In genomic region chr19:52188822-52189744, GRCh38 we compare ENCODE assay signal across 8 cellular contexts. TPM values are rescaled to one million over a fixed set of nuclear protein-coding genes. Genes with fewer than 3 reads are reported as not detected.
DNase-seq lines count a peak whose midpoint lies in the region; ATAC-seq and TF ChIP-seq lines count a peak whose summit lies in the region.

No MANE protein-coding gene starts in this region.

- no peaks in the 10 kb centered on the region for H3K27me3 Mint-ChIP-seq in mesothelial cell of epicardium (ENCODE audit: low read depth)

- H3K4me1 ChIP-seq in upper lobe of right lung = peaks cover 38% of the 10 kb centered on the region

- TF ChIP-seq CTCF in coronary artery (IDR thresholded peaks at IDR 0.05) (no peak), mesothelial cell of epicardium (IDR thresholded peaks at IDR 0.05; ENCODE audit: unreplicated experiment) (no peak), upper lobe of right lung (IDR thresholded peaks at IDR 0.05) (no peak)

- peaks cover 12% of the 10 kb centered on the region for H3K36me3 ChIP-seq in upper lobe of right lung

- intact Hi-C loops in upper lobe of right lung (cut with DNase I) = no loop called here

- H3K9me3 ChIP-seq in upper lobe of right lung = no peaks in the 10 kb centered on the region

- no peaks in the 10 kb centered on the region for H3K27me3 ChIP-seq in upper lobe of right lung

- peaks cover 7% of the 10 kb centered on the region for H3K36me3 Mint-ChIP-seq in mesothelial cell of epicardium

- H3K4me1 Mint-ChIP-seq in mesothelial cell of epicardium = peaks cover 27% of the 10 kb centered on the region

- peak overlapping the region; percentile 70 for H3K4me3 ChIP-seq in coronary artery
- H3K4me3 ChIP-seq in upper lobe of right lung = peak overlapping the region; percentile 58

- peak overlapping the region; percentile 78 to 93 for H3K27ac ChIP-seq in coronary artery
- peak overlapping the region; percentile 99 for H3K27ac ChIP-seq in upper lobe of right lung

- ATAC-seq in HG02623 (IDR thresholded peaks at IDR 0.05; ENCODE audit: unreplicated experiment) = peak; percentile 1
- no peak for ATAC-seq in upper lobe of right lung

- no peaks in the 10 kb centered on the region for H3K9me3 Mint-ChIP-seq in mesothelial cell of epicardium

- H3K4me3 Mint-ChIP-seq in mesothelial cell of epicardium = peak overlapping the region; percentile 99

- DNase-seq in DMS79 (lab: John Stamatoyannopoulos, UW) (peak; percentile 53), DMS79 treated with DMSO at 0.1 percent for 48 hours (lab: John Stamatoyannopoulos, UW) (no peak), RKO (ENCODE audit: low spot score) (peak; percentile 23), coronary artery (ENCODE audit: low spot score) (no peak), mesothelial cell of epicardium (ENCODE audit: low spot score in 2 of 2, unreplicated experiment in 2 of 2) (peak; percentile 95), upper lobe of right lung (peak; percentile 100), COLO829 (ENCODE audit: low spot score) (no peak)

- peak overlapping the region; percentile 100 for H3K27ac Mint-ChIP-seq in mesothelial cell of epicardium

RNA-seq across cellular contexts. Expression of gene PPP2R1A, which starts 0.8 kb away (rescaled TPM):
- 308 to 331 TPM (median 314 TPM) in 3 replicates for total RNA-seq in mesothelial cell of epicardium
- 160 TPM for total RNA-seq in upper lobe of right lung

RNA-seq across cellular contexts. Expression of gene ZNF836, which starts 17.7 kb away (rescaled TPM):
- total RNA-seq in mesothelial cell of epicardium = 17.4 to 21.2 TPM (median 19.1 TPM) in 3 replicates
- total RNA-seq in upper lobe of right lung = 20.7 TPM

RNA-seq across cellular contexts. Expression of gene ZNF616, which starts 49.3 kb away (rescaled TPM):
- total RNA-seq in mesothelial cell of epicardium (19.1 to 21.7 TPM (median 19.8 TPM) in 3 replicates), upper lobe of right lung (9.5 TPM)

Comparison
In these comparisons a context has a peak if more than half of its experiments do, and no peak if none do; other contexts are left out.
1. DNase-seq: peak in DMS79 (single experiment), RKO (single experiment), mesothelial cell of epicardium (2 of 2) and upper lobe of right lung (single experiment); none in DMS79 treated with DMSO at 0.1 percent for 48 hours (single experiment), coronary artery (single experiment) and COLO829 (single experiment).